Comparison of ENCODE assay signal across 8 cellular contexts in genomic region chr18:44839239-44839666, GRCh38.
DNase-seq lines count a peak whose midpoint lies in the region; ATAC-seq, FAIRE-seq and TF ChIP-seq lines count a peak whose summit lies in the region.

No MANE protein-coding gene starts in this region.

- TF ChIP-seq POLR2A in GM18505 (IDR thresholded peaks at IDR 0.05; ENCODE audit: borderline replicate concordance, extremely low read depth, insufficient read depth, insufficient read length) (no peak), prostate gland (IDR thresholded peaks at IDR 0.05) (no peak)

- DNase-seq in A172 (ENCODE audit: low spot score), result peak; percentile 39
- DNase-seq in OCI-M1 (lab: John Stamatoyannopoulos, UW), result peak; percentile 90
- DNase-seq in activated T-cell treated with anti-CD3 and anti-CD28 coated beads, Interleukin-2, amount 50 U/mL, for 1 hour, result peak; percentile 37
- DNase-seq in foreskin keratinocyte, result peak in 1 of 2 donors; percentile 67
- peak; percentile 36 for DNase-seq in prostate gland (ENCODE audit: low spot score)
- no peak for DNase-seq in D721Med (ENCODE audit: insufficient read length, low spot score)

- no peaks in the 10 kb centered on the region for H3K27me3 ChIP-seq in foreskin keratinocyte
- H3K27me3 ChIP-seq in prostate gland (replicated peaks; ENCODE audit: insufficient read depth), result no peaks in the 10 kb centered on the region

- H3K27ac ChIP-seq in foreskin keratinocyte (no peak overlapping the region), prostate gland (peak overlapping the region in 1 of 2 donors; percentile 8)

- TF ChIP-seq CTCF in foreskin keratinocyte (conservative IDR thresholded peaks at IDR 0.05) (no peak), prostate gland (IDR thresholded peaks at IDR 0.05) (no peak), D721Med (IDR thresholded peaks at IDR 0.05; ENCODE audit: insufficient read depth, missing control alignments) (no peak)

- intact Hi-C loops in prostate gland (cut with DNase I), result loop anchor here (10.0 kb wide), 1 partner anchor 76 kb away; no protein-coding TSS in a partner anchor

- no peaks in the 10 kb centered on the region for H3K36me3 ChIP-seq in prostate gland

- no peak for FAIRE-seq in D721Med (lab: Jason Lieb, UNC)

- no peaks in the 10 kb centered on the region for H3K9me3 ChIP-seq in prostate gland

- 25% methylated on average over 6 of the region's 6 CpGs for WGBS in prostate gland

- peak; percentile 99 for ATAC-seq in GM18505 (IDR thresholded peaks at IDR 0.05; ENCODE audit: unreplicated experiment)
- ATAC-seq in HG02943 (IDR thresholded peaks at IDR 0.05; ENCODE audit: low read depth, unreplicated experiment), result peak; percentile 98
- ATAC-seq in foreskin keratinocyte, result peak; percentile 92

- peaks cover 20% of the 10 kb centered on the region for H3K4me1 ChIP-seq in foreskin keratinocyte
- peaks cover 16% of the 10 kb centered on the region for H3K4me1 ChIP-seq in prostate gland (replicated peaks)

- H3K4me3 ChIP-seq in prostate gland, result no peak overlapping the region
